Comparison of ENCODE assay signal across 15 cellular contexts in the genomic region with DNA sequence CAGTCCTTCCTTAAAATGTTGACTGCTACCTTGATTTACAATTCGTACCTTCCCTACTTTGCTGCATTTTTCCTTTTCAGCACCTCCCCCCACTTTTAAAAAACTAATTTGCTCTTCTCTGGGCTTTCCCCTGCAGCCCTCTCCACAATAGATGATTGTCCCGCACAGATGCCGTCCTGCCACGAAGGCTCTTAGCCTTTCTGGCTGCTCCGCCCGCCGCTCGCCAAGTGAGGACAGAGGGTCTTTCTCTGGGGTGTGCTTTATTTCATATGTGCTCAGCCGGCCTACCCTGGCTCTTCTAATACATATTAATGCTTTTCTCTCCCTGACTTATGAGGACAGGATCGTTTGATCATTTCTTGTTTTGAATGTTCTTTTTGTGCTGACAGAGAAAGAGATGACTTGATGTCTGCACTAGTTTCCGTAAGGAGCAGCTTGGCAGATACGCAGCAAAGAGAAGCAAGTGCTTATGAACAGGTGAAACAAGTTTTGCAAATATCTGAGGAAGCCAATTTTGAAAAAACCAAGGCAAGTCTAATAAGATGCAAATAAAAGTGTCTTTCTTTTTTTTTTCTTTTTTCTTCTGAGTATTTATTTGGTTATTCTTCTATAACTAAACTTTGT.
A peak's percentile ranks its signal among the peaks of the same experiment; 100 is the strongest.
DNase-seq lines count a peak whose midpoint lies in the region; ATAC-seq and TF ChIP-seq lines count a peak whose summit lies in the region.
"Had no signal": no experiment of that assay in that cellular context is flagged by ENCODE, and none has a peak within 500 bp of the region (broad histone marks: within the 10 kb centered on the region; RNA-seq: fewer than 3 reads in every experiment).

No MANE protein-coding gene starts in this region.

- H3K4me1 Mint-ChIP-seq in T-helper 17 cell, result peaks cover 8% of the 10 kb centered on the region
- peaks cover 41% of the 10 kb centered on the region for H3K4me1 Mint-ChIP-seq in neural crest cell
- H3K4me1 Mint-ChIP-seq: CD8-positive, alpha-beta memory T cell had no signal

- WGBS in lower leg skin, 2 donors, result 42 to 52% methylated on average over 12 of the region's 12 CpGs

- in situ Hi-C loops in brain microvascular endothelial cell (cut with HindIII; ENCODE audit: low pct_ligation_motif_present, low sequenced_read_pairs), result no loop called here

- no peak overlapping the region for H3K27ac ChIP-seq in brain microvascular endothelial cell
- H3K27ac ChIP-seq: vagina had no signal

- no peaks in the 10 kb centered on the region for H3K9me3 Mint-ChIP-seq in neural crest cell
- H3K9me3 Mint-ChIP-seq: CD8-positive, alpha-beta memory T cell; naive thymus-derived CD8-positive, alpha-beta T cell had no signal

- peak overlapping the region; percentile 68 for H3K27ac Mint-ChIP-seq in T-helper 17 cell
- peak overlapping the region; percentile 58 for H3K27ac Mint-ChIP-seq in neural crest cell (ENCODE audit: unreplicated experiment)

- peak; percentile 92 for DNase-seq in Ammon's horn (ENCODE audit: low spot score)
- DNase-seq in T-helper 17 cell, result no peak
- DNase-seq in globus pallidus (ENCODE audit: low spot score), result peak; percentile 96
- DNase-seq in neural crest cell (ENCODE audit: low read depth, low spot score), result peak; percentile 51
- DNase-seq in activated T-cell treated with anti-CD3 and anti-CD28 coated beads for 4 hours, result no peak
- no peak for DNase-seq in lower leg skin (ENCODE audit: low spot score in 2 of 2)
- no peak for DNase-seq in brain microvascular endothelial cell
- DNase-seq: activated effector memory CD4-positive, alpha-beta T cell treated with Interleukin-2 at 50 U/mL for 16 hours; CD8-positive, alpha-beta memory T cell; naive thymus-derived CD8-positive, alpha-beta T cell; NCI-H345; stimulated activated CD4-positive, alpha-beta T cell treated with anti-CD3 and anti-CD28 coated beads, Interleukin-4, amount 100 ng/mL, for 4 hours had no signal

- H3K36me3 Mint-ChIP-seq in T-helper 17 cell (ENCODE audit: low read depth) (peaks cover 10% of the 10 kb centered on the region), neural crest cell (ENCODE audit: low read depth) (peaks cover 13% of the 10 kb centered on the region)

- ATAC-seq in T-helper 17 cell (no peak), GM21367 (IDR thresholded peaks at IDR 0.05; ENCODE audit: unreplicated experiment) (no peak)
- ATAC-seq: left lobe of liver; naive thymus-derived CD8-positive, alpha-beta T cell had no signal

- H3K4me3 ChIP-seq in lower leg skin (ENCODE audit: low read depth, poor library complexity, severe bottlenecking) (no peak overlapping the region), brain microvascular endothelial cell (ENCODE audit: low read depth, low read length) (no peak overlapping the region)
- H3K4me3 ChIP-seq: vagina had no signal

- H3K27me3 Mint-ChIP-seq in T-helper 17 cell, result no peaks in the 10 kb centered on the region
- no peaks in the 10 kb centered on the region for H3K27me3 Mint-ChIP-seq in neural crest cell (ENCODE audit: low read depth)
- H3K27me3 Mint-ChIP-seq: CD8-positive, alpha-beta memory T cell; naive thymus-derived CD8-positive, alpha-beta T cell had no signal

- no peaks in the 10 kb centered on the region for H3K9me3 ChIP-seq in T-helper 17 cell (ENCODE audit: control insufficient read depth, low read length, poor library complexity, severe bottlenecking)
- H3K9me3 ChIP-seq: vagina had no signal

- H3K27me3 ChIP-seq in brain microvascular endothelial cell (replicated peaks), result no peaks in the 10 kb centered on the region
- H3K27me3 ChIP-seq: vagina had no signal

- intact Hi-C loops in lower leg skin (cut with DNase I; ENCODE audit: low total_unique reads), result no loop called here

- no peak overlapping the region for H3K4me3 Mint-ChIP-seq in T-helper 17 cell
- peak overlapping the region; percentile 74 for H3K4me3 Mint-ChIP-seq in neural crest cell
- H3K4me3 Mint-ChIP-seq: CD8-positive, alpha-beta memory T cell; naive thymus-derived CD8-positive, alpha-beta T cell had no signal

- TF ChIP-seq CTCF in neural crest cell (conservative IDR thresholded peaks at IDR 0.05), result no peak
- TF ChIP-seq CTCF in lower leg skin (IDR thresholded peaks at IDR 0.05), result no peak
- no peak for TF ChIP-seq CTCF in brain microvascular endothelial cell (IDR thresholded peaks at IDR 0.05; ENCODE audit: low read depth, low read length, missing control alignments)

- H3K36me3 ChIP-seq in brain microvascular endothelial cell (replicated peaks), result peaks cover 45% of the 10 kb centered on the region

- TF ChIP-seq POLR2A in lower leg skin (IDR thresholded peaks at IDR 0.05), result no peak

Comparison
In these comparisons a context has a peak if more than half of its experiments do, and no peak if none do; other contexts are left out.
1. DNase-seq: peak in Ammon's horn (single experiment), globus pallidus (single experiment) and neural crest cell (single experiment); none in T-helper 17 cell (0 of 3), activated T-cell treated with anti-CD3 and anti-CD28 coated beads for 4 hours (single experiment), lower leg skin (0 of 2) and brain microvascular endothelial cell (single experiment).